Comparison of ENCODE assay signal across 8 cellular contexts in genomic region chr16:89723279-89724250, GRCh38. TPM values are rescaled to one million over a fixed set of nuclear protein-coding genes. Genes with fewer than 3 reads are reported as not detected.
DNase-seq lines count a peak whose midpoint lies in the region; ATAC-seq and TF ChIP-seq lines count a peak whose summit lies in the region.

No MANE protein-coding gene starts in this region.

- H3K36me3 ChIP-seq in mucosa of rectum (ENCODE audit: control insufficient read depth in 2 of 2, insufficient read depth in 2 of 2, low read length in 2 of 2) (peaks cover 26 to 35% of the 10 kb centered on the region in 2 donors), thymus (ENCODE audit: control insufficient read depth, insufficient read depth) (peaks cover 36% of the 10 kb centered on the region)

- H3K4me3 Mint-ChIP-seq in central memory CD8-positive, alpha-beta T cell, result peak overlapping the region; percentile 93

- H3K9ac ChIP-seq in mucosa of rectum (ENCODE audit: low read depth in 1 of 2, low read length in 2 of 2), result peak overlapping the region in 1 of 2 donors; percentile 65

- peaks cover 73% of the 10 kb centered on the region for H3K36me3 Mint-ChIP-seq in central memory CD8-positive, alpha-beta T cell (ENCODE audit: insufficient read depth)

- H3K27ac Mint-ChIP-seq in central memory CD8-positive, alpha-beta T cell (ENCODE audit: low read depth), result peak overlapping the region; percentile 97

- peaks cover 48% of the 10 kb centered on the region for H3K4me1 Mint-ChIP-seq in central memory CD8-positive, alpha-beta T cell

- no peaks in the 10 kb centered on the region for H3K9me3 ChIP-seq in mucosa of rectum (ENCODE audit: control insufficient read depth in 2 of 2, low read length in 2 of 2)
- H3K9me3 ChIP-seq in thymus (ENCODE audit: control insufficient read depth), result no peaks in the 10 kb centered on the region

- peak overlapping the region; percentile 65 to 82 for H3K4me3 ChIP-seq in mucosa of rectum (ENCODE audit: low read length in 2 of 2)
- H3K4me3 ChIP-seq in thymus (ENCODE audit: low read length), result peak overlapping the region; percentile 95

- H3K27ac ChIP-seq in mucosa of rectum (ENCODE audit: low read depth in 2 of 2, low read length in 2 of 2) (peak overlapping the region; percentile 97 to 99), thymus (ENCODE audit: low read depth) (peak overlapping the region; percentile 70)

- H3K4me1 ChIP-seq in mucosa of rectum (ENCODE audit: control insufficient read depth in 2 of 2, insufficient read depth in 2 of 2, low read length in 2 of 2), result peaks cover 28 to 30% of the 10 kb centered on the region in 2 donors
- H3K4me1 ChIP-seq in thymus (ENCODE audit: control insufficient read depth, insufficient read depth, low read length), result peaks cover 20% of the 10 kb centered on the region

- POLR2A ChIA-PET in GM10248 (lab: Yijun Ruan, JAX), result interaction anchor here (0.6 kb wide), 1 partner anchor 13 kb away, joined by 3 read pairs; no protein-coding TSS in a partner anchor

- H3K9me3 Mint-ChIP-seq in central memory CD8-positive, alpha-beta T cell, result no peaks in the 10 kb centered on the region

- TF ChIP-seq CTCF in GM10248 (IDR thresholded peaks at IDR 0.05; ENCODE audit: control extremely low read depth, extremely low read depth, low read depth, missing control alignments), result no peak

- DNase-seq in COLO668 (lab: John Stamatoyannopoulos, UW; ENCODE audit: unreplicated experiment) (peak; percentile 67), NCI-H526 (lab: John Stamatoyannopoulos, UW) (no peak), GM10248 (ENCODE audit: extremely low spot score) (no peak)
- peak; percentile 62 for DNase-seq in activated CD4-positive, alpha-beta T cell treated with anti-CD3 and anti-CD28 coated beads for 4 hours
- peak; percentile 74 to 93 for DNase-seq in central memory CD8-positive, alpha-beta T cell (ENCODE audit: low spot score in 2 of 2)

- WGBS in thymus, result 74% methylated on average over 30 of the region's 30 CpGs

- ATAC-seq in central memory CD8-positive, alpha-beta T cell (replicated peaks; ENCODE audit: extremely low read depth, poor library complexity, severe bottlenecking), result peak; percentile 64
- ATAC-seq in HG03039 (IDR thresholded peaks at IDR 0.05; ENCODE audit: unreplicated experiment), result no peak

- CTCF ChIA-PET in GM10248 (lab: Yijun Ruan, JAX), result interaction anchor here (4.0 kb wide), 1 partner anchor 23 kb away, joined by 13 read pairs; no protein-coding TSS in a partner anchor

- H3K27me3 ChIP-seq in mucosa of rectum (ENCODE audit: control insufficient read depth in 2 of 2, insufficient read depth in 2 of 2, low read length in 2 of 2) (no peaks in the 10 kb centered on the region), thymus (ENCODE audit: control insufficient read depth, insufficient read depth) (peaks cover 10% of the 10 kb centered on the region)

- no peaks in the 10 kb centered on the region for H3K27me3 Mint-ChIP-seq in central memory CD8-positive, alpha-beta T cell

RNA-seq across cellular contexts. Expression of gene ZNF276, which starts 2.2 kb away (rescaled TPM):
- polyA plus RNA-seq in thymus, result 55.0 TPM

RNA-seq across cellular contexts. Expression of gene VPS9D1, which starts 2.9 kb away (rescaled TPM):
- polyA plus RNA-seq in thymus, result 25.1 TPM

RNA-seq across cellular contexts. Expression of gene SPATA2L, which starts 22.1 kb away (rescaled TPM):
- polyA plus RNA-seq in thymus, result 9.1 TPM

RNA-seq across cellular contexts. Expression of gene CDK10, which starts 37.1 kb away (rescaled TPM):
- 124 TPM for polyA plus RNA-seq in thymus

Comparison
In these comparisons a context has a peak if more than half of its experiments do, and no peak if none do; other contexts are left out.
1. DNase-seq: peak in COLO668 (single experiment), activated CD4-positive, alpha-beta T cell treated with anti-CD3 and anti-CD28 coated beads for 4 hours (2 of 2) and central memory CD8-positive, alpha-beta T cell (2 of 2); none in NCI-H526 (0 of 2) and GM10248 (single experiment).